1 cellular context compared by ENCODE assay signal in the genomic region with DNA sequence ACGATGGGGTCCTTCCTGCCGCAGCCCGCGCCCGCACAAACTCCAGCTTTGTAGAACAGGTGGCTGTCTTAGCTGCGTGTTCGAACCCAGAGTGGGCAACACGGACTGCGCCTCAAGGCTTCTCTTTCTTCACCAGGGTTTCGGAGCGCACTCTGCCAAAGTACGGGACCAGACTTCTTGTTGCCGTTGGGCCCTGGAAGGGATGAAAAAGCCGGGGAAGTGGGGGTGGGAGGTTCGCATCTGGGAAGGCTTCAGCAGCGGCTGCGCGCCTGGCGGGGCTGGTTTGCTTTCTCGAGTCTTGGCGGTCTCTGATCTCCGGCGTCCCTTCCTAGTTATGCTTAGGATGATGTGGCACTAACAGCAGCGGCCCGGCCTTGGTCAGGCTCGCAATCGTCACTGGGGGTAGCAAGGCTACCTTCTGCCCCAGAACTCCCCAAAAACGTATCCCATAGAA.
TF ChIP-seq lines count a peak whose summit lies in the region.

No MANE protein-coding gene starts in this region.

TF ChIP-seq in SK-N-SH, 30 proteins besides CTCF, POLR2A, EP300 and RAD21 (continued from another document):
- TF ChIP-seq, protein P1, sequence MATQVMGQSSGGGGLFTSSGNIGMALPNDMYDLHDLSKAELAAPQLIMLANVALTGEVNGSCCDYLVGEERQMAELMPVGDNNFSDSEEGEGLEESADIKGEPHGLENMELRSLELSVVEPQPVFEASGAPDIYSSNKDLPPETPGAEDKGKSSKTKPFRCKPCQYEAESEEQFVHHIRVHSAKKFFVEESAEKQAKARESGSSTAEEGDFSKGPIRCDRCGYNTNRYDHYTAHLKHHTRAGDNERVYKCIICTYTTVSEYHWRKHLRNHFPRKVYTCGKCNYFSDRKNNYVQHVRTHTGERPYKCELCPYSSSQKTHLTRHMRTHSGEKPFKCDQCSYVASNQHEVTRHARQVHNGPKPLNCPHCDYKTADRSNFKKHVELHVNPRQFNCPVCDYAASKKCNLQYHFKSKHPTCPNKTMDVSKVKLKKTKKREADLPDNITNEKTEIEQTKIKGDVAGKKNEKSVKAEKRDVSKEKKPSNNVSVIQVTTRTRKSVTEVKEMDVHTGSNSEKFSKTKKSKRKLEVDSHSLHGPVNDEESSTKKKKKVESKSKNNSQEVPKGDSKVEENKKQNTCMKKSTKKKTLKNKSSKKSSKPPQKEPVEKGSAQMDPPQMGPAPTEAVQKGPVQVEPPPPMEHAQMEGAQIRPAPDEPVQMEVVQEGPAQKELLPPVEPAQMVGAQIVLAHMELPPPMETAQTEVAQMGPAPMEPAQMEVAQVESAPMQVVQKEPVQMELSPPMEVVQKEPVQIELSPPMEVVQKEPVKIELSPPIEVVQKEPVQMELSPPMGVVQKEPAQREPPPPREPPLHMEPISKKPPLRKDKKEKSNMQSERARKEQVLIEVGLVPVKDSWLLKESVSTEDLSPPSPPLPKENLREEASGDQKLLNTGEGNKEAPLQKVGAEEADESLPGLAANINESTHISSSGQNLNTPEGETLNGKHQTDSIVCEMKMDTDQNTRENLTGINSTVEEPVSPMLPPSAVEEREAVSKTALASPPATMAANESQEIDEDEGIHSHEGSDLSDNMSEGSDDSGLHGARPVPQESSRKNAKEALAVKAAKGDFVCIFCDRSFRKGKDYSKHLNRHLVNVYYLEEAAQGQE (IDR thresholded peaks at IDR 0.05; ENCODE audit: low read depth, low read length): no peak
- TF ChIP-seq GATA2 (CRISPR knock-in tag; IDR thresholded peaks at IDR 0.05) (no peak), MEF2A (IDR thresholded peaks at IDR 0.05; ENCODE audit: borderline replicate concordance, low read depth) (no peak), ELF1 (IDR thresholded peaks at IDR 0.05) (no peak), MXI1 (IDR thresholded peaks at IDR 0.05; ENCODE audit: low read depth, low read length) (no peak), TEAD4 (IDR thresholded peaks at IDR 0.05; ENCODE audit: borderline replicate concordance, insufficient read depth) (no peak), GABPA (IDR thresholded peaks at IDR 0.05; ENCODE audit: low read depth) (no peak)
- TF ChIP-seq, protein P2, sequence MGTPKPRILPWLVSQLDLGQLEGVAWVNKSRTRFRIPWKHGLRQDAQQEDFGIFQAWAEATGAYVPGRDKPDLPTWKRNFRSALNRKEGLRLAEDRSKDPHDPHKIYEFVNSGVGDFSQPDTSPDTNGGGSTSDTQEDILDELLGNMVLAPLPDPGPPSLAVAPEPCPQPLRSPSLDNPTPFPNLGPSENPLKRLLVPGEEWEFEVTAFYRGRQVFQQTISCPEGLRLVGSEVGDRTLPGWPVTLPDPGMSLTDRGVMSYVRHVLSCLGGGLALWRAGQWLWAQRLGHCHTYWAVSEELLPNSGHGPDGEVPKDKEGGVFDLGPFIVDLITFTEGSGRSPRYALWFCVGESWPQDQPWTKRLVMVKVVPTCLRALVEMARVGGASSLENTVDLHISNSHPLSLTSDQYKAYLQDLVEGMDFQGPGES (IDR thresholded peaks at IDR 0.05; ENCODE audit: low read depth, low read length): no peak
- TF ChIP-seq, protein P3, sequence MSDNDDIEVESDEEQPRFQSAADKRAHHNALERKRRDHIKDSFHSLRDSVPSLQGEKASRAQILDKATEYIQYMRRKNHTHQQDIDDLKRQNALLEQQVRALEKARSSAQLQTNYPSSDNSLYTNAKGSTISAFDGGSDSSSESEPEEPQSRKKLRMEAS (IDR thresholded peaks at IDR 0.05; ENCODE audit: low read depth): no peak
- TF ChIP-seq, protein P4, sequence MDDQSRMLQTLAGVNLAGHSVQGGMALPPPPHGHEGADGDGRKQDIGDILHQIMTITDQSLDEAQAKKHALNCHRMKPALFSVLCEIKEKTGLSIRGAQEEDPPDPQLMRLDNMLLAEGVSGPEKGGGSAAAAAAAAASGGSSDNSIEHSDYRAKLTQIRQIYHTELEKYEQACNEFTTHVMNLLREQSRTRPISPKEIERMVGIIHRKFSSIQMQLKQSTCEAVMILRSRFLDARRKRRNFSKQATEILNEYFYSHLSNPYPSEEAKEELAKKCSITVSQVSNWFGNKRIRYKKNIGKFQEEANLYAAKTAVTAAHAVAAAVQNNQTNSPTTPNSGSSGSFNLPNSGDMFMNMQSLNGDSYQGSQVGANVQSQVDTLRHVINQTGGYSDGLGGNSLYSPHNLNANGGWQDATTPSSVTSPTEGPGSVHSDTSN (IDR thresholded peaks at IDR 0.05): no peak
